ENCODE assay signal across 10 cellular contexts in genomic region chr16:88069397-88070168, GRCh38.
DNase-seq lines count a peak whose midpoint lies in the region; ATAC-seq and TF ChIP-seq lines count a peak whose summit lies in the region.
"Had no signal": no experiment of that assay in that cellular context is flagged by ENCODE, and none has a peak within 500 bp of the region (broad histone marks: within the 10 kb centered on the region; RNA-seq: fewer than 3 reads in every experiment).

No MANE protein-coding gene starts in this region.

- DNase-seq in stimulated activated naive CD8-positive, alpha-beta T cell treated with anti-CD3 and anti-CD28 coated beads, Interleukin-15, Interleukin-2, amounts not matched to agents 100 U/mL and 50 U/mL, for 24 hours, result peak; percentile 29
- DNase-seq in stimulated activated naive CD8-positive, alpha-beta T cell treated with anti-CD3 and anti-CD28 coated beads, Interleukin-15, amount 100 ng/mL, for 72 hours, result no peak
- DNase-seq in DMS114 treated with DMSO at 0.1 percent for 48 hours (lab: John Stamatoyannopoulos, UW; ENCODE audit: unreplicated experiment), result no peak
- no peak for DNase-seq in stimulated activated CD4-positive, alpha-beta T cell treated with anti-CD3 and anti-CD28 coated beads, Interleukin-4, amount 100 ng/mL, for 24 hours
- DNase-seq in stimulated activated naive CD4-positive, alpha-beta T cell (lab: John Stamatoyannopoulos, UW), result no peak
- no peak for DNase-seq in NK-92 (lab: John Stamatoyannopoulos, UW; ENCODE audit: unreplicated experiment)
- DNase-seq: activated T-cell treated with anti-CD3 and anti-CD28 coated beads, Interleukin-2, amount 50 U/mL, for 72 hours; midbrain had no signal

- no peaks in the 10 kb centered on the region for H3K4me1 Mint-ChIP-seq in stimulated activated naive CD8-positive, alpha-beta T cell treated with anti-CD3 and anti-CD28 coated beads, Interleukin-15, amount 100 ng/mL, for 72 hours

- H3K4me3 Mint-ChIP-seq in stimulated activated naive CD8-positive, alpha-beta T cell treated with anti-CD3 and anti-CD28 coated beads, Interleukin-15, amount 100 ng/mL, for 72 hours, result no peak overlapping the region
- H3K4me3 Mint-ChIP-seq: activated T-cell treated with anti-CD3 and anti-CD28 coated beads, Interleukin-2, amount 50 U/mL, for 72 hours had no signal

- no peaks in the 10 kb centered on the region for H3K27me3 ChIP-seq in OCI-LY1 (ENCODE audit: insufficient read depth, low read length)

- peak overlapping the region; percentile 52 for H3K4me3 ChIP-seq in OCI-LY1 (ENCODE audit: low read depth, low read length, poor library complexity, severe bottlenecking)

- H3K79me2 ChIP-seq in OCI-LY1 (ENCODE audit: insufficient read depth, low read length), result no peaks in the 10 kb centered on the region

- no peak for TF ChIP-seq CTCF in OCI-LY1 (IDR thresholded peaks at IDR 0.05; ENCODE audit: low read length)

- no peaks in the 10 kb centered on the region for H3K27me3 Mint-ChIP-seq in stimulated activated naive CD8-positive, alpha-beta T cell treated with anti-CD3 and anti-CD28 coated beads, Interleukin-15, amount 100 ng/mL, for 72 hours

- peak overlapping the region; percentile 70 for H3K9ac ChIP-seq in OCI-LY1 (ENCODE audit: low read length)

- H3K9me3 ChIP-seq in OCI-LY1 (ENCODE audit: low read length), result no peaks in the 10 kb centered on the region

- H3K36me3 ChIP-seq in OCI-LY1 (ENCODE audit: insufficient read depth, low read length), result peaks cover 9% of the 10 kb centered on the region

- peaks cover 55% of the 10 kb centered on the region for H3K4me1 ChIP-seq in OCI-LY1 (ENCODE audit: insufficient read depth, low read length, severe bottlenecking)

- H3K27ac ChIP-seq in OCI-LY1 (ENCODE audit: low read depth, low read length, poor library complexity, severe bottlenecking), result peak overlapping the region; percentile 98

- no peaks in the 10 kb centered on the region for H3K9me3 Mint-ChIP-seq in stimulated activated naive CD8-positive, alpha-beta T cell treated with anti-CD3 and anti-CD28 coated beads, Interleukin-15, amount 100 ng/mL, for 72 hours
- H3K9me3 Mint-ChIP-seq: activated T-cell treated with anti-CD3 and anti-CD28 coated beads, Interleukin-2, amount 50 U/mL, for 72 hours had no signal

- no peaks in the 10 kb centered on the region for H3K9me2 ChIP-seq in OCI-LY1 (ENCODE audit: low read depth, low read length)

- H2AFZ ChIP-seq in OCI-LY1 (ENCODE audit: low read length), result no peak overlapping the region

- H3K4me2 ChIP-seq in OCI-LY1 (ENCODE audit: low read length), result peak overlapping the region; percentile 64

- H4K20me1 ChIP-seq in OCI-LY1 (ENCODE audit: insufficient read depth, low read length), result no peaks in the 10 kb centered on the region

- H3K27ac Mint-ChIP-seq in stimulated activated naive CD8-positive, alpha-beta T cell treated with anti-CD3 and anti-CD28 coated beads, Interleukin-15, amount 100 ng/mL, for 72 hours, result peak overlapping the region in 1 of 2 donors; percentile 64
- H3K27ac Mint-ChIP-seq: activated T-cell treated with anti-CD3 and anti-CD28 coated beads, Interleukin-2, amount 50 U/mL, for 72 hours had no signal

- H3F3A ChIP-seq in OCI-LY1 (ENCODE audit: insufficient read depth, low read length), result no peaks in the 10 kb centered on the region; the same call in 1 of the 2 replicates

- peak; percentile 53 for ATAC-seq in stimulated activated naive CD8-positive, alpha-beta T cell treated with anti-CD3 and anti-CD28 coated beads, Interleukin-15, Interleukin-2, amounts not matched to agents 100 U/mL and 50 U/mL, for 24 hours
- ATAC-seq in stimulated activated naive CD8-positive, alpha-beta T cell treated with anti-CD3 and anti-CD28 coated beads, Interleukin-15, amount 100 ng/mL, for 72 hours, result no peak
- ATAC-seq in HG02759 (IDR thresholded peaks at IDR 0.05; ENCODE audit: unreplicated experiment), result peak; percentile 81
- ATAC-seq: activated T-cell treated with anti-CD3 and anti-CD28 coated beads, Interleukin-2, amount 50 U/mL, for 72 hours had no signal
